ENCODE assay signal across 1 cellular context in the genomic region with DNA sequence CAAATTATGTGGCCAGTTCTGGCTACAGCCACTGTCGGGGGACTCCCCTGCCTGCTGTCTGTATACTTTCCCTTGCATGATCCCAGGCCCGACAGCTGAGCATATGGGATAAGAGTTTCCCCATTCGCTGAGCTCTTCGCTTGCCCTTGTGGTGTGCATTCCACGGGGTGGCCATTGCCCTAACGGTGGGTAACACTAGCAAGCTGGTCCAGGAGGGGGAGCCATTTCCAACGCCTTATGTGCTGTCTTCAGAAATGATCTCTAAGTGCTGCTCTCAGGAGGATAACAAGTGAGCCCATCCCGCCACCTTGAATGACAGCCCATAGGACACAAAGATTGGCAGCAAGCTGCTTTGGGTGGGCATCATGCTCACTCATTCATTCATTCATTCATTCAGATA.
TF ChIP-seq lines count a peak whose summit lies in the region.

No MANE protein-coding gene starts in this region.

TF ChIP-seq in HepG2, 621 proteins besides CTCF, POLR2A, EP300 and RAD21 (continued from another document):
- TF ChIP-seq, protein P1, sequence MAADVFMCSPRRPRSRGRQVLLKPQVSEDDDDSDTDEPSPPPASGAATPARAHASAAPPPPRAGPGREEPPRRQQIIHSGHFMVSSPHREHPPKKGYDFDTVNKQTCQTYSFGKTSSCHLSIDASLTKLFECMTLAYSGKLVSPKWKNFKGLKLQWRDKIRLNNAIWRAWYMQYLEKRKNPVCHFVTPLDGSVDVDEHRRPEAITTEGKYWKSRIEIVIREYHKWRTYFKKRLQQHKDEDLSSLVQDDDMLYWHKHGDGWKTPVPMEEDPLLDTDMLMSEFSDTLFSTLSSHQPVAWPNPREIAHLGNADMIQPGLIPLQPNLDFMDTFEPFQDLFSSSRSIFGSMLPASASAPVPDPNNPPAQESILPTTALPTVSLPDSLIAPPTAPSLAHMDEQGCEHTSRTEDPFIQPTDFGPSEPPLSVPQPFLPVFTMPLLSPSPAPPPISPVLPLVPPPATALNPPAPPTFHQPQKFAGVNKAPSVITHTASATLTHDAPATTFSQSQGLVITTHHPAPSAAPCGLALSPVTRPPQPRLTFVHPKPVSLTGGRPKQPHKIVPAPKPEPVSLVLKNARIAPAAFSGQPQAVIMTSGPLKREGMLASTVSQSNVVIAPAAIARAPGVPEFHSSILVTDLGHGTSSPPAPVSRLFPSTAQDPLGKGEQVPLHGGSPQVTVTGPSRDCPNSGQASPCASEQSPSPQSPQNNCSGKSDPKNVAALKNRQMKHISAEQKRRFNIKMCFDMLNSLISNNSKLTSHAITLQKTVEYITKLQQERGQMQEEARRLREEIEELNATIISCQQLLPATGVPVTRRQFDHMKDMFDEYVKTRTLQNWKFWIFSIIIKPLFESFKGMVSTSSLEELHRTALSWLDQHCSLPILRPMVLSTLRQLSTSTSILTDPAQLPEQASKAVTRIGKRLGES (CRISPR knock-in tag; IDR thresholded peaks at IDR 0.05; ENCODE audit: borderline replicate concordance) = no peak
- TF ChIP-seq ETV6 (CRISPR knock-in tag; conservative IDR thresholded peaks at IDR 0.05) (no peak), ZNF607 (CRISPR knock-in tag; IDR thresholded peaks at IDR 0.05; ENCODE audit: borderline replicate concordance) (no peak), ZNF430 (CRISPR knock-in tag; IDR thresholded peaks at IDR 0.05) (no peak), SMAD9 (CRISPR knock-in tag; IDR thresholded peaks at IDR 0.05) (no peak), SIX4 (CRISPR knock-in tag; IDR thresholded peaks at IDR 0.05) (no peak)
TF ChIP-seq in HepG2: peak in this region for 0.
